Comparison of ENCODE assay signal across 9 cellular contexts in the genomic region with DNA sequence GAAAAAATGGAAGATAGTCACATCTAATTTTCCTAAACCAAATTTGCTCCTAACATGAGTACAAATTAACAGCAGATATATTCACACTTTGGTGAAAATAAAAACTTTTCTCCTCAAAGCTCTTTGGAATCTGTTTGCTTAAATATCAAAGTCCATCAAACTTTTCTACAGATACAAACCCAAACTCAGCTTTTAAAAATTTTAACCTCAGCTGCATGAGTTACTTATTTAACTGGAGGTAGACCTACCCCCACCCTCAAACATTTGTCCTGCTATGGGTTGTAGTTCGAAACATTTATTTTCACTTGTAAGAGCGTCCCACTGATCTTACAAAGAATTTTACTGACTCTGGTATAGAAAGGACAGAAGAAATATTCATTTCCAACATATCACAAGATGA. TPM values are rescaled to one million over a fixed set of nuclear protein-coding genes. Genes with fewer than 3 reads are reported as not detected.
"Had no signal": no experiment of that assay in that cellular context is flagged by ENCODE, and none has a peak within 500 bp of the region (broad histone marks: within the 10 kb centered on the region; RNA-seq: fewer than 3 reads in every experiment).

No MANE protein-coding gene starts in this region.

- H2AFZ ChIP-seq: GM23338 had no signal

- DNase-seq: H9, HCEC 1CT, IMR-90 had no signal

- H3K4me3 ChIP-seq: GM23338, K562 had no signal

- H3K27ac ChIP-seq: HL-60 had no signal

- ATAC-seq: GM23338, K562 had no signal

- H3K4me2 ChIP-seq: GM23338 had no signal

- FAIRE-seq: H1, H54, K562 had no signal

RNA-seq across cellular contexts. Expression of a gene that starts 55.6 kb away (rescaled TPM):
- total RNA-seq: GM23338, H1, H9, HT1080 had no signal
- polyA plus RNA-seq: GM23338 had no signal
